In the genomic region with DNA sequence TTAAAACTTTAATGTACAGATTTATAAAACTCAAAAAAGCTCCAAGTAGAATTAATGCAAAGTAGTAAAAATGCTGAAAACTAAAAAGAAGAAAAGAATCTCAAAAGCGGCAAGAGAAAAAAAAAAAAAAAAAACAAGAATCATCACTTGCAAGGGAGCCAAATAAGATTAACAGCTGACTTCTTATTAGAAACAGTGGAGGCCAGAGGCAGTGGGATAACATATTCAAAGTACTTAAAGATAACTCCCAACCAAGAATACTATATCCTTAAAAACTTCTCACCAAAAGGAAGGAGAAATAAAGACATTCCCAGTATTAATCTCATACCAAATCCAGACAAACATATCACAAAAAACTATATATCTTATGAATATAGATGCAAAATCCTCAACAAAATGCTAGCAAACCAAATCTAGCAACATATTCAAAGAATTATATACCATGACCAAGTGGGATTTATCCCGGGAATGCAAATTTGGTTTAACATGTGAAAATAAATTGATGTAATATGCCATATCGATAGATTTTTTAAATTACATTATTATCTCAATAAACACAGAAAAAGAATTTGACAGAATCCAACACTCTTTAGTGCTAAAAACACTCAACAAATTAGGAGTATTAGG, we compare ENCODE assay signal across 24 cellular contexts.
"Had no signal": no experiment of that assay in that cellular context is flagged by ENCODE, and none has a peak within 500 bp of the region (broad histone marks: within the 10 kb centered on the region; RNA-seq: fewer than 3 reads in every experiment).

No MANE protein-coding gene starts in this region.

- H3K27ac ChIP-seq: gastrocnemius medialis, left lung, neutrophil, pancreas, stomach, thyroid gland, vagina had no signal

- H3K36me3 ChIP-seq: gastrocnemius medialis, left lung, neutrophil, pancreas, stomach, thyroid gland, vagina had no signal

- DNase-seq: dorsolateral prefrontal cortex; effector CD4-positive, alpha-beta T cell; foreskin fibroblast; gastrocnemius medialis; head of caudate nucleus; left cardiac atrium; left lung; mesenchymal stem cell; mucosa of descending colon; naive B cell; pancreas; stimulated activated CD4-positive, alpha-beta T cell treated with anti-CD3 and anti-CD28 coated beads, Interleukin-12 subunit alpha, Interleukin-12 subunit beta, amount 100 ng/mL, for 4 hours; stimulated activated CD4-positive, alpha-beta T cell treated with anti-CD3 and anti-CD28 coated beads, Interleukin-2, amount 100 ng/mL, for 24 hours; stimulated activated CD4-positive, alpha-beta T cell treated with anti-CD3 and anti-CD28 coated beads, Interleukin-4, amount 100 ng/mL, for 24 hours; stimulated activated naive CD4-positive, alpha-beta T cell treated with Interleukin-2 at 50 U/mL for 16 hours; stomach; thyroid gland; trophoblast cell had no signal

- ATAC-seq: gastrocnemius medialis; left cardiac atrium; left lung; mucosa of descending colon; natural killer cell treated with Interleukin-12 subunit alpha and Interleukin-12 subunit beta and Interleukin-15 and Interleukin-18, amount 100 ng/mL, for 72 hours; pancreas; sciatic nerve; stimulated activated effector memory CD8-positive, alpha-beta T cell treated with anti-CD3 and anti-CD28 coated beads, Interleukin-12 subunit alpha, Interleukin-12 subunit beta, amount 100 ng/mL, for 72 hours had no signal

- H3K9me3 ChIP-seq: neutrophil, vagina had no signal

- H3K4me2 ChIP-seq: smooth muscle cell had no signal

- H3K4me3 ChIP-seq: dorsolateral prefrontal cortex, gastrocnemius medialis, left lung, mucosa of descending colon, pancreas, smooth muscle cell, stomach, thyroid gland, vagina had no signal

- H3K27me3 ChIP-seq: pancreas, thyroid gland, vagina had no signal

- H3K4me1 ChIP-seq: gastrocnemius medialis, left lung, pancreas, stomach, thyroid gland, vagina had no signal
